ENCODE assay signal across 27 cellular contexts in the genomic region with DNA sequence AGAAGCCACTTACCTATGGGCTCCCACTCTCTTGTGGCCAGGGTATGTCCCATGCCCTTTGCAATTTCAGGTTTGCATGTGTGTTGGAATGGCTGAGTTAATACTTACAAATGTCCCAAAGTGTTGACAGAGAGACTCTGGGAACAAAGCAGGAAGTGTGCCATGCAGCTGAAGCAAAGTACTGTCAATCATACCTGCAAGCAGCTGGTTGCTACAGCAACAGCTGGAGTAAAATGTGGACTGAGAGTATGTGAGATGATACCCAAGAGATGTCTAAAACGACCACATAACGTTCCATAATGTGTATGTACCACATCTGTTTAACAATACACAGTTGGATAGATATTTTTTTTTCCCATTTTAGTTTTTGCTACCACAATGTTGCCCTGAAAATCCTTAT.
DNase-seq lines count a peak whose midpoint lies in the region; ATAC-seq and TF ChIP-seq lines count a peak whose summit lies in the region.
"Had no signal": no experiment of that assay in that cellular context is flagged by ENCODE, and none has a peak within 500 bp of the region (broad histone marks: within the 10 kb centered on the region; RNA-seq: fewer than 3 reads in every experiment).

No MANE protein-coding gene starts in this region.

- ATAC-seq in GM19025 (IDR thresholded peaks at IDR 0.05; ENCODE audit: low read depth, unreplicated experiment) (peak; percentile 66), HG02885 (IDR thresholded peaks at IDR 0.05; ENCODE audit: poor library complexity, unreplicated experiment) (peak; percentile 53)
- no peak for ATAC-seq in stimulated activated naive CD8-positive, alpha-beta T cell treated with anti-CD3 and anti-CD28 coated beads, Interleukin-15, amount 100 ng/mL, for 72 hours
- ATAC-seq: HCT116; lower lobe of right lung; stimulated activated memory B cell treated with anti-CD40 and anti-IgM and Interleukin-4, amounts not matched to agents 10 μg/mL and 1 μg/mL and 100 μg/mL, for 72 hours had no signal

- DNase-seq in DMS53 treated with DMSO at 0.1 percent for 48 hours (lab: John Stamatoyannopoulos, UW; ENCODE audit: unreplicated experiment): peak; percentile 46
- peak; percentile 46 for DNase-seq in LNCaP clone FGC (ENCODE audit: low read depth)
- DNase-seq in foreskin melanocyte: no peak
- DNase-seq in activated naive CD4-positive, alpha-beta T cell (lab: John Stamatoyannopoulos, UW): no peak
- DNase-seq in SKM-1 (lab: John Stamatoyannopoulos, UW; ENCODE audit: unreplicated experiment): no peak
- DNase-seq in stimulated activated naive CD8-positive, alpha-beta T cell treated with anti-CD3 and anti-CD28 coated beads, Interleukin-15, amount 100 ng/mL, for 72 hours: no peak
- DNase-seq: ACHN; activated CD4-positive, alpha-beta T cell treated with anti-CD3 and anti-CD28 coated beads for 4 hours; activated T-cell treated with anti-CD3 and anti-CD28 coated beads, Interleukin-2, amount 50 U/mL, for 24 hours; adrenal gland; C1 segment of cervical spinal cord; head of caudate nucleus; lower lobe of right lung; NCI-H1436; NCI-H2171 treated with DMSO at 0.1 percent for 48 hours; NCI-H524 treated with DMSO at 0.1 percent for 48 hours; nephron progenitor cell; RPMI8226; stimulated activated CD4-positive, alpha-beta T cell treated with anti-CD3 and anti-CD28 coated beads, Interleukin-4, amount 100 ng/mL, for 1 hour; T-helper 2 cell had no signal

- H3K27me3 Mint-ChIP-seq in stimulated activated naive CD8-positive, alpha-beta T cell treated with anti-CD3 and anti-CD28 coated beads, Interleukin-15, amount 100 ng/mL, for 72 hours: no peaks in the 10 kb centered on the region
- H3K27me3 Mint-ChIP-seq: activated T-cell treated with anti-CD3 and anti-CD28 coated beads, Interleukin-2, amount 50 U/mL, for 24 hours; brain had no signal

- H3K4me3 Mint-ChIP-seq in stimulated activated naive CD8-positive, alpha-beta T cell treated with anti-CD3 and anti-CD28 coated beads, Interleukin-15, amount 100 ng/mL, for 72 hours: no peak overlapping the region
- H3K4me3 Mint-ChIP-seq: activated T-cell treated with anti-CD3 and anti-CD28 coated beads, Interleukin-2, amount 50 U/mL, for 24 hours; brain; nephron progenitor cell; stimulated activated memory B cell treated with anti-CD40 and anti-IgM and Interleukin-4, amounts not matched to agents 10 μg/mL and 1 μg/mL and 100 μg/mL, for 72 hours had no signal

- peaks cover 6% of the 10 kb centered on the region for H3K4me1 Mint-ChIP-seq in stimulated activated naive CD8-positive, alpha-beta T cell treated with anti-CD3 and anti-CD28 coated beads, Interleukin-15, amount 100 ng/mL, for 72 hours

- H3K27ac Mint-ChIP-seq in stimulated activated naive CD8-positive, alpha-beta T cell treated with anti-CD3 and anti-CD28 coated beads, Interleukin-15, amount 100 ng/mL, for 72 hours: no peak overlapping the region
- H3K27ac Mint-ChIP-seq: activated T-cell treated with anti-CD3 and anti-CD28 coated beads, Interleukin-2, amount 50 U/mL, for 24 hours; nephron progenitor cell; stimulated activated memory B cell treated with anti-CD40 and anti-IgM and Interleukin-4, amounts not matched to agents 10 μg/mL and 1 μg/mL and 100 μg/mL, for 72 hours had no signal

- TF ChIP-seq CTCF in LNCaP clone FGC (IDR thresholded peaks at IDR 0.05; ENCODE audit: control insufficient read depth, extremely low read depth, insufficient read depth): no peak

- no peaks in the 10 kb centered on the region for H3K9me3 Mint-ChIP-seq in stimulated activated naive CD8-positive, alpha-beta T cell treated with anti-CD3 and anti-CD28 coated beads, Interleukin-15, amount 100 ng/mL, for 72 hours
- H3K9me3 Mint-ChIP-seq: activated T-cell treated with anti-CD3 and anti-CD28 coated beads, Interleukin-2, amount 50 U/mL, for 24 hours; nephron progenitor cell had no signal

- no peak overlapping the region for H3K4me3 ChIP-seq in LNCaP clone FGC (ENCODE audit: low read depth, low read length)
- H3K4me3 ChIP-seq: adrenal gland, lower lobe of right lung, right atrium auricular region, suprapubic skin had no signal

Comparison
In these comparisons a context has a peak if more than half of its experiments do, and no peak if none do; other contexts are left out.
1. DNase-seq: peak in DMS53 treated with DMSO at 0.1 percent for 48 hours (single experiment) and LNCaP clone FGC (single experiment); none in foreskin melanocyte (single experiment), activated naive CD4-positive, alpha-beta T cell (0 of 4), SKM-1 (single experiment) and stimulated activated naive CD8-positive, alpha-beta T cell treated with anti-CD3 and anti-CD28 coated beads, Interleukin-15, amount 100 ng/mL, for 72 hours (0 of 2).